In the genomic region with DNA sequence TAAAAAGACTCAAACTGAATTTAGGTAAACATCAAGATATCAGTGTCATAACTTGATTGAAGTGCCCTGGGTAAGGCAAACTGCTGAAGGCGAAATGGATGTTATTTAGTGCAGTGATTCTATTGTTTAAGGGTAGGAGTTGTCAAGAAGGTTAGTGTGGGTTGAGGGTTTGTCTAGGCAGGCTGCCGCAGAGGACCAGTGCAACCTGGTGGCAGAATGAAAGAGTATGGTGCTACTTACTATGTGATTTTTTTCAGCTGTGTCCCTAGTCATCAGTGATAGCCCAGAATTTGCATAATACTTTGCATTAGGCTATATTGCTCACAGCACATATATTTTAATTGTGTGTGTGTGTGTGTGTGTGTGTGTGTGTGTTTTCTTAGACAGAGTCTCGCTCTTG, we compare ENCODE assay signal across 18 cellular contexts.
"Had no signal": no experiment of that assay in that cellular context is flagged by ENCODE, and none has a peak within 500 bp of the region (broad histone marks: within the 10 kb centered on the region; RNA-seq: fewer than 3 reads in every experiment).

No MANE protein-coding gene starts in this region.

- H3K9me3 ChIP-seq: lower lobe of right lung, neutrophil, tibial nerve had no signal

- DNase-seq: activated CD4-positive, alpha-beta T cell treated with anti-CD3 and anti-CD28 coated beads, Interleukin-2, amount 50 U/mL, for 1 hour; activated CD8-positive, alpha-beta memory T cell treated with anti-CD3 and anti-CD28 coated beads, Interleukin-2, amount 50 U/mL, for 4 hours; activated naive CD4-positive, alpha-beta T cell treated with anti-CD3 and anti-CD28 coated beads for 36 hours; activated T-cell treated with anti-CD3 and anti-CD28 coated beads, Interleukin-2, amount 50 U/mL, for 4 hours; anterior cingulate cortex; islet precursor cell; left colon; lower lobe of right lung; natural killer cell; retina had no signal

- H3K27ac Mint-ChIP-seq: activated naive CD4-positive, alpha-beta T cell treated with anti-CD3 and anti-CD28 coated beads for 36 hours; brain; natural killer cell; stimulated activated naive CD8-positive, alpha-beta T cell treated with anti-CD3 and anti-CD28 coated beads, Interleukin-15, Interleukin-2, amounts not matched to agents 100 ng/mL and 50 ng/mL, for 24 hours; T-helper 1 cell treated with Interleukin-12 subunit alpha and Interleukin-12 subunit beta and Interleukin-4 antibody, amounts not matched to agents 30 μg/mL and 1 μg/mL, for 36 hours had no signal

- H3K4me3 ChIP-seq: coronary artery, lower lobe of right lung, tibial nerve had no signal

- H3K36me3 ChIP-seq: lower lobe of right lung, neutrophil, tibial nerve had no signal

- H3K4me3 Mint-ChIP-seq: activated naive CD4-positive, alpha-beta T cell treated with anti-CD3 and anti-CD28 coated beads for 36 hours; activated T-cell treated with anti-CD3 and anti-CD28 coated beads, Interleukin-2, amount 50 U/mL, for 4 hours; brain; central memory CD8-positive, alpha-beta T cell; natural killer cell; stimulated activated naive CD8-positive, alpha-beta T cell treated with anti-CD3 and anti-CD28 coated beads, Interleukin-15, Interleukin-2, amounts not matched to agents 100 ng/mL and 50 ng/mL, for 24 hours; T-helper 1 cell treated with Interleukin-12 subunit alpha and Interleukin-12 subunit beta and Interleukin-4 antibody, amounts not matched to agents 30 μg/mL and 1 μg/mL, for 36 hours had no signal

- H3K27me3 ChIP-seq: neutrophil, tibial nerve had no signal

- H3K36me3 Mint-ChIP-seq: brain, natural killer cell had no signal

- H3K27ac ChIP-seq: coronary artery, lower lobe of right lung, neutrophil, tibial nerve had no signal

- H3K4me1 ChIP-seq: lower lobe of right lung, tibial nerve had no signal

- H3K9me3 Mint-ChIP-seq: brain had no signal

- ATAC-seq: activated CD4-positive, CD25-positive, alpha-beta regulatory T cell treated with anti-CD3 and anti-CD28 coated beads, Interleukin-2, amount 50 U/mL, for 24 hours; activated T-cell treated with anti-CD3 and anti-CD28 coated beads, Interleukin-2, amount 50 U/mL, for 4 hours; left colon; lower lobe of right lung; natural killer cell had no signal

- H3K27me3 Mint-ChIP-seq: brain; central memory CD8-positive, alpha-beta T cell; stimulated activated naive CD8-positive, alpha-beta T cell treated with anti-CD3 and anti-CD28 coated beads, Interleukin-15, Interleukin-2, amounts not matched to agents 100 ng/mL and 50 ng/mL, for 24 hours had no signal

- H3K4me1 Mint-ChIP-seq: central memory CD8-positive, alpha-beta T cell; natural killer cell had no signal
